Comparison of ENCODE assay signal across 8 cellular contexts in genomic region chr3:48273594-48274211, GRCh38. TPM values are rescaled to one million over a fixed set of nuclear protein-coding genes. Genes with fewer than 3 reads are reported as not detected.
DNase-seq lines count a peak whose midpoint lies in the region; ATAC-seq, FAIRE-seq and TF ChIP-seq lines count a peak whose summit lies in the region.

No MANE protein-coding gene starts in this region.

- DNase-seq in AG09319 (ENCODE audit: extremely low read depth, low read depth): peak; percentile 23
- DNase-seq in GM19239 (ENCODE audit: insufficient read length, low spot score): peak; percentile 76
- peak; percentile 6 to 46 for DNase-seq in NCI-H446 (lab: John Stamatoyannopoulos, UW)
- peak; percentile 72 for DNase-seq in activated CD8-positive, alpha-beta T cell treated with anti-CD3 and anti-CD28 coated beads, Interleukin-2, amount 10 ng/mL, durations not matched to agents 7 days and 5 days
- DNase-seq in endothelial cell of umbilical vein (ENCODE audit: low read depth, low spot score): peak; percentile 76
- peak; percentile 71 for DNase-seq in myocyte (ENCODE audit: low read depth)
- peak; percentile 57 for DNase-seq in stomach

- 6 to 11% (median 8%) methylated on average over 9 of the region's 9 CpGs for WGBS in stomach, 5 donors

- no peaks in the 10 kb centered on the region for H3K9me3 ChIP-seq in endothelial cell of umbilical vein (replicated peaks; ENCODE audit: control insufficient read depth, insufficient read depth, low read length)
- no peaks in the 10 kb centered on the region for H3K9me3 ChIP-seq in stomach

- no peak overlapping the region for H3K4me3 ChIP-seq in endothelial cell of umbilical vein (replicated peaks in 1 of 3; ENCODE audit: insufficient read depth in 1 of 3, low read depth in 1 of 3, low read length in 3 of 3)
- no peak overlapping the region for H3K4me3 ChIP-seq in stomach

- H3K9me1 ChIP-seq in endothelial cell of umbilical vein (replicated peaks; ENCODE audit: control insufficient read depth, extremely low read depth, insufficient read depth, low read length): no peaks in the 10 kb centered on the region

- CTCF ChIA-PET in activated CD8-positive, alpha-beta T cell treated with anti-CD3 and anti-CD28 coated beads, Interleukin-2, amount 10 ng/mL, durations not matched to agents 7 days and 5 days (lab: Charles Lee): interaction anchor here (0.6 to 16.4 kb wide), 15 partner anchors 10 to 171 kb away, joined by 3 to 319 read pairs (median 4); partner anchors contain the start of genes CCDC51, TMA7 and ZNF589
- CTCF ChIA-PET in endothelial cell of umbilical vein (lab: Charles Lee): interaction anchor here (0.6 to 24.1 kb wide), 31 partner anchors 9 to 466 kb away, joined by 3 to 723 read pairs (median 4); partner anchors contain the start of genes CCDC51, PLXNB1, TMA7 and UQCRC1

- dilution Hi-C loops in endothelial cell of umbilical vein (cut with MboI; ENCODE audit: extremely low pct_ligation_motif_present, low sequenced_read_pairs): no loop called here

- no peak overlapping the region for H3K4me2 ChIP-seq in endothelial cell of umbilical vein (ENCODE audit: insufficient read depth, low read length)

- BruUV-seq in endothelial cell of umbilical vein (replicated peaks; lab: Mats Ljungman, UMichigan): no TSS peak

- peaks cover 27% of the 10 kb centered on the region for H3K36me3 Mint-ChIP-seq in activated CD8-positive, alpha-beta T cell treated with anti-CD3 and anti-CD28 coated beads, Interleukin-2, amount 10 ng/mL, durations not matched to agents 7 days and 5 days (ENCODE audit: low read depth)

- no peaks in the 10 kb centered on the region for H3K4me1 ChIP-seq in endothelial cell of umbilical vein (ENCODE audit: control insufficient read depth, extremely low read depth, insufficient read depth, low read length)
- peaks cover 0 to 11% (median 5%) of the 10 kb centered on the region in 4 donors for H3K4me1 ChIP-seq in stomach

- no peak for TF ChIP-seq POLR2A in endothelial cell of umbilical vein (IDR thresholded peaks at IDR 0.05; ENCODE audit: low read depth, low read length)
- no peak for TF ChIP-seq POLR2A in stomach (IDR thresholded peaks at IDR 0.05)

- no peak overlapping the region for H3K27ac Mint-ChIP-seq in activated CD8-positive, alpha-beta T cell treated with anti-CD3 and anti-CD28 coated beads, Interleukin-2, amount 10 ng/mL, durations not matched to agents 7 days and 5 days

- H2AFZ ChIP-seq in endothelial cell of umbilical vein (ENCODE audit: low read depth, low read length): no peak overlapping the region

- no peak overlapping the region for H3K9ac ChIP-seq in endothelial cell of umbilical vein (replicated peaks; ENCODE audit: extremely low read depth, insufficient read depth, low read length)

- H3K4me1 Mint-ChIP-seq in activated CD8-positive, alpha-beta T cell treated with anti-CD3 and anti-CD28 coated beads, Interleukin-2, amount 10 ng/mL, durations not matched to agents 7 days and 5 days (ENCODE audit: low read depth): peaks cover 20% of the 10 kb centered on the region

- H3K9me3 Mint-ChIP-seq in activated CD8-positive, alpha-beta T cell treated with anti-CD3 and anti-CD28 coated beads, Interleukin-2, amount 10 ng/mL, durations not matched to agents 7 days and 5 days (ENCODE audit: insufficient read depth): no peaks in the 10 kb centered on the region

- H3K27me3 ChIP-seq in endothelial cell of umbilical vein (ENCODE audit: control insufficient read depth in 2 of 2, insufficient read depth in 2 of 2, low read length in 2 of 2): no peaks in the 10 kb centered on the region
- H3K27me3 ChIP-seq in stomach: no peaks in the 10 kb centered on the region

- H3K27me3 Mint-ChIP-seq in activated CD8-positive, alpha-beta T cell treated with anti-CD3 and anti-CD28 coated beads, Interleukin-2, amount 10 ng/mL, durations not matched to agents 7 days and 5 days (ENCODE audit: low read depth): no peaks in the 10 kb centered on the region

- no peak for TF ChIP-seq EP300 in stomach (IDR thresholded peaks at IDR 0.05)

- no peaks in the 10 kb centered on the region for H4K20me1 ChIP-seq in endothelial cell of umbilical vein (replicated peaks; ENCODE audit: control insufficient read depth, extremely low read depth, insufficient read depth, low read length)

- TF ChIP-seq CTCF in AG09319 (IDR thresholded peaks at IDR 0.05; ENCODE audit: low read depth, low read length) (peak; percentile 82), endothelial cell of umbilical vein (IDR thresholded peaks at IDR 0.05; ENCODE audit: extremely low read depth in 1 of 2, insufficient read depth in 1 of 2, low read depth in 1 of 2, low read length in 2 of 2) (peak; percentile 64 to 73), stomach (IDR thresholded peaks at IDR 0.05) (peak in 5 of 7 experiments; percentile 66 to 85 (median 72))

- no peaks in the 10 kb centered on the region for H3K79me2 ChIP-seq in endothelial cell of umbilical vein (ENCODE audit: control insufficient read depth, insufficient read depth, low read length)

- peak; percentile 44 for ATAC-seq in activated CD8-positive, alpha-beta T cell treated with anti-CD3 and anti-CD28 coated beads, Interleukin-2, amount 10 ng/mL, durations not matched to agents 7 days and 5 days
- no peak for ATAC-seq in HG03457 (IDR thresholded peaks at IDR 0.05; ENCODE audit: unreplicated experiment)

- intact Hi-C loops in endothelial cell of umbilical vein (cut with micrococcal nuclease): loop anchor here (1.0 to 10.0 kb wide), 5 partner anchors 41 to 275 kb away; no protein-coding TSS in a partner anchor
- intact Hi-C loops in stomach (cut with DNase I; ENCODE audit: low total_unique reads): loop anchor here (10.0 kb wide), 1 partner anchor 141 kb away; no protein-coding TSS in a partner anchor

- H3K36me3 ChIP-seq in endothelial cell of umbilical vein (ENCODE audit: control insufficient read depth in 2 of 2, extremely low read depth in 1 of 2, insufficient read depth in 2 of 2, low read length in 2 of 2): no peaks in the 10 kb centered on the region
- H3K36me3 ChIP-seq in stomach: peaks cover 4 to 24% (median 15%) of the 10 kb centered on the region in 4 donors

- no peak overlapping the region for H3K4me3 Mint-ChIP-seq in activated CD8-positive, alpha-beta T cell treated with anti-CD3 and anti-CD28 coated beads, Interleukin-2, amount 10 ng/mL, durations not matched to agents 7 days and 5 days

- POLR2A ChIA-PET in activated CD8-positive, alpha-beta T cell treated with anti-CD3 and anti-CD28 coated beads, Interleukin-2, amount 10 ng/mL, durations not matched to agents 7 days and 5 days (lab: Charles Lee): interaction anchor here (0.9 kb wide), 1 partner anchor 33 kb away, joined by 3 read pairs; the partner anchor contains the start of gene ZNF589
- POLR2A ChIA-PET in endothelial cell of umbilical vein (lab: Charles Lee): no interaction called here

- no peak overlapping the region for H3K27ac ChIP-seq in endothelial cell of umbilical vein (ENCODE audit: insufficient read depth, low read depth, low read length)
- no peak overlapping the region for H3K27ac ChIP-seq in stomach

- FAIRE-seq in GM19239 (lab: Jason Lieb, UNC) (peak; percentile 95), endothelial cell of umbilical vein (lab: Jason Lieb, UNC) (peak; percentile 85)

RNA-seq across cellular contexts. Expression of gene NME6, which starts 27.5 kb away (rescaled TPM):
- 10 to 100 TPM; 34.1 to 37.7 TPM for total RNA-seq in activated CD8-positive, alpha-beta T cell treated with anti-CD3 and anti-CD28 coated beads, Interleukin-2, amount 10 ng/mL, durations not matched to agents 7 days and 5 days
- total RNA-seq in endothelial cell of umbilical vein (26.9 and 27.7 TPM in 2 replicates), myocyte (21.0 and 24.1 TPM in 2 replicates), stomach (10 to 100 TPM in 3 of 5 donors, 1 to 10 TPM in 2; 3.8 to 55.1 (median 10.3) TPM)
- polyA plus RNA-seq in endothelial cell of umbilical vein (37.8 and 43.1 TPM in 2 replicates), stomach (10 to 100 TPM; 13.1 to 22.3 (median 15.1) TPM)
- 36.0 and 38.4 TPM in 2 replicates for polyA plus RNA-seq in endothelial cell of umbilical vein (2011; cell fraction: cytosol; rRNA removed)
- polyA plus RNA-seq in endothelial cell of umbilical vein (2011; cell fraction: nucleus; rRNA removed): 14.0 and 16.8 TPM in 2 replicates
- polyA plus RNA-seq in endothelial cell of umbilical vein (2012): 17.3 and 21.1 TPM in 2 replicates
- polyA minus RNA-seq in endothelial cell of umbilical vein: 33.6 and 44.3 TPM in 2 replicates
- polyA minus RNA-seq in endothelial cell of umbilical vein (2011; cell fraction: cytosol; rRNA and poly(A)+ RNA removed): 18.0 TPM
- 7.5 and 13.5 TPM in 2 replicates for polyA minus RNA-seq in endothelial cell of umbilical vein (2011; cell fraction: nucleus; rRNA and poly(A)+ RNA removed)
- 15.7 TPM for polyA plus RNA-seq in myocyte (2012)

RNA-seq across cellular contexts. Expression of gene ZNF589, which starts 32.8 kb away (rescaled TPM):
- total RNA-seq in activated CD8-positive, alpha-beta T cell treated with anti-CD3 and anti-CD28 coated beads, Interleukin-2, amount 10 ng/mL, durations not matched to agents 7 days and 5 days: 10 to 100 TPM; 29.7 to 30.3 TPM
- total RNA-seq in endothelial cell of umbilical vein (12.4 and 13.4 TPM in 2 replicates), myocyte (8.6 and 8.9 TPM in 2 replicates), stomach (10 to 100 TPM in 1 of 5 donors, 1 to 10 TPM in 3, not detected in 1; 2.7 to 15.6 (median 5.2) TPM)
- polyA plus RNA-seq in endothelial cell of umbilical vein (4.7 and 6.5 TPM in 2 replicates), stomach (1 to 10 TPM; 1.7 to 5.9 (median 2.1) TPM)
- 5.5 and 5.7 TPM in 2 replicates for polyA plus RNA-seq in endothelial cell of umbilical vein (2011; cell fraction: cytosol; rRNA removed)
- 25.7 and 30.1 TPM in 2 replicates for polyA plus RNA-seq in endothelial cell of umbilical vein (2011; cell fraction: nucleus; rRNA removed)
- 7.7 and 12.0 TPM in 2 replicates for polyA plus RNA-seq in endothelial cell of umbilical vein (2012)
- 9.8 and 14.6 TPM in 2 replicates for polyA minus RNA-seq in endothelial cell of umbilical vein
- 2.7 TPM for polyA minus RNA-seq in endothelial cell of umbilical vein (2011; cell fraction: cytosol; rRNA and poly(A)+ RNA removed)
- 8.8 and 11.4 TPM in 2 replicates for polyA minus RNA-seq in endothelial cell of umbilical vein (2011; cell fraction: nucleus; rRNA and poly(A)+ RNA removed)
- polyA plus RNA-seq in myocyte (2012): 7.2 TPM

RNA-seq across cellular contexts. Expression of gene CAMP, which starts 50.4 kb away (rescaled TPM):
- total RNA-seq in activated CD8-positive, alpha-beta T cell treated with anti-CD3 and anti-CD28 coated beads, Interleukin-2, amount 10 ng/mL, durations not matched to agents 7 days and 5 days: not detected
- total RNA-seq in endothelial cell of umbilical vein (not detected in 2 replicates), myocyte (not detected in 2 replicates), stomach (under 1 TPM in 1 of 5 donors, not detected in 4; 0.92 TPM)
- polyA plus RNA-seq in endothelial cell of umbilical vein (not detected in 2 replicates), stomach (1 to 10 TPM in 1 of 3 donors, under 1 TPM in 1, not detected in 1; 0.87 to 1.4 TPM)
- polyA plus RNA-seq in endothelial cell of umbilical vein (2011; cell fraction: cytosol; rRNA removed): not detected in 2 replicates
- not detected in 2 replicates for polyA plus RNA-seq in endothelial cell of umbilical vein (2011; cell fraction: nucleus; rRNA removed)
- polyA plus RNA-seq in endothelial cell of umbilical vein (2012): not detected in 2 replicates
- not detected in 2 replicates for polyA minus RNA-seq in endothelial cell of umbilical vein
- polyA minus RNA-seq in endothelial cell of umbilical vein (2011; cell fraction: cytosol; rRNA and poly(A)+ RNA removed): not detected
- polyA minus RNA-seq in endothelial cell of umbilical vein (2011; cell fraction: nucleus; rRNA and poly(A)+ RNA removed): not detected in 2 replicates
- not detected for polyA plus RNA-seq in myocyte (2012)

RNA-seq across cellular contexts. Expression of gene SPINK8, which starts 59.8 kb away (rescaled TPM):
- total RNA-seq in activated CD8-positive, alpha-beta T cell treated with anti-CD3 and anti-CD28 coated beads, Interleukin-2, amount 10 ng/mL, durations not matched to agents 7 days and 5 days: not detected
- total RNA-seq in endothelial cell of umbilical vein: not detected in 2 replicates
- polyA plus RNA-seq in endothelial cell of umbilical vein: not detected in 2 replicates
- polyA plus RNA-seq in endothelial cell of umbilical vein (2011; cell fraction: cytosol; rRNA removed): not detected in 2 replicates
- not detected in 2 replicates for polyA plus RNA-seq in endothelial cell of umbilical vein (2011; cell fraction: nucleus; rRNA removed)
- polyA plus RNA-seq in endothelial cell of umbilical vein (2012): not detected in 2 replicates
- not detected in 2 replicates for polyA minus RNA-seq in endothelial cell of umbilical vein
- polyA minus RNA-seq in endothelial cell of umbilical vein (2011; cell fraction: cytosol; rRNA and poly(A)+ RNA removed): not detected
- polyA minus RNA-seq in endothelial cell of umbilical vein (2011; cell fraction: nucleus; rRNA and poly(A)+ RNA removed): not detected in 2 replicates
- total RNA-seq in myocyte: not detected in 2 replicates
- polyA plus RNA-seq in myocyte (2012): not detected
- not detected for total RNA-seq in stomach
- not detected for polyA plus RNA-seq in stomach

Comparison
In these comparisons a context has a peak if more than half of its experiments do, and no peak if none do; other contexts are left out.
1. DNase-seq: peak in every context shown above with its lines; median percentile 76 in GM19239; 76 in endothelial cell of umbilical vein; 72 in activated CD8-positive, alpha-beta T cell treated with anti-CD3 and anti-CD28 coated beads, Interleukin-2, amount 10 ng/mL, durations not matched to agents 7 days and 5 days; 71 in myocyte; 57 in stomach; 26 in NCI-H446; 23 in AG09319.